ENCODE assay signal across 17 cellular contexts in genomic region chr9:89738137-89738932, GRCh38.
A peak's percentile ranks its signal among the peaks of the same experiment; 100 is the strongest.
DNase-seq lines count a peak whose midpoint lies in the region; ATAC-seq, FAIRE-seq and TF ChIP-seq lines count a peak whose summit lies in the region.
"Had no signal": no experiment of that assay in that cellular context is flagged by ENCODE, and none has a peak within 500 bp of the region (broad histone marks: within the 10 kb centered on the region; RNA-seq: fewer than 3 reads in every experiment).

No MANE protein-coding gene starts in this region.

- H4K91ac ChIP-seq in H9 (ENCODE audit: insufficient read length, low read depth, low read length) = no peak overlapping the region

- no peak overlapping the region for H4K8ac ChIP-seq in H9 (replicated peaks; ENCODE audit: insufficient read length, low read depth, low read length)

- POLR2A ChIA-PET in HepG2 (lab: Yijun Ruan, JAX) = no interaction called here

- H3K9me3 ChIP-seq in BE2C = no peaks in the 10 kb centered on the region
- H3K9me3 ChIP-seq in H9 (ENCODE audit: control insufficient read depth, low read depth, low read length) = no peaks in the 10 kb centered on the region
- no peaks in the 10 kb centered on the region for H3K9me3 ChIP-seq in endodermal cell (ENCODE audit: control insufficient read depth, low read length)
- H3K9me3 ChIP-seq in HepG2 (ENCODE audit: low read length) = no peaks in the 10 kb centered on the region
- H3K9me3 ChIP-seq in colonic mucosa = no peaks in the 10 kb centered on the region

- no peak for FAIRE-seq in HepG2 (lab: Jason Lieb, UNC)
- FAIRE-seq: endometrium had no signal

- H3K79me1 ChIP-seq in H9 (ENCODE audit: insufficient read depth, low read depth, low read length, poor library complexity, severe bottlenecking) = no peaks in the 10 kb centered on the region

- H3K27ac ChIP-seq in H9 (ENCODE audit: insufficient read length, low read depth, low read length) (no peak overlapping the region), endodermal cell (ENCODE audit: low read depth, low read length) (no peak overlapping the region), HepG2 (ENCODE audit: extremely low read length, insufficient read depth, low read length) (no peak overlapping the region), colonic mucosa (no peak overlapping the region)
- H3K27ac ChIP-seq: foreskin keratinocyte had no signal

- H2AK5ac ChIP-seq in H9 (ENCODE audit: insufficient read length, low read length) = no peak overlapping the region

- no peak overlapping the region for H3K18ac ChIP-seq in H9 (ENCODE audit: insufficient read length, low read depth, low read length)

- TF ChIP-seq RAD21 in HepG2 (CRISPR knock-in tag; IDR thresholded peaks at IDR 0.05) = no peak

- intact Hi-C loops in HepG2 (cut with micrococcal nuclease; ENCODE audit: unreplicated experiment) = loop anchor here (5.0 to 10.0 kb wide), 2 partner anchors 136 to 366 kb away; no protein-coding TSS in a partner anchor
- intact Hi-C loops in colonic mucosa (cut with DNase I) = loop anchor here (10.0 kb wide), 1 partner anchor 134 kb away; the partner anchor contains the start of gene GADD45G

- H3K36me3 Mint-ChIP-seq in H9 (ENCODE audit: insufficient read depth in 1 of 3, low read depth in 3 of 3) (no peaks in the 10 kb centered on the region), endodermal cell (ENCODE audit: low read depth) (no peaks in the 10 kb centered on the region)

- H3K36me3 ChIP-seq in BE2C (no peaks in the 10 kb centered on the region), endodermal cell (ENCODE audit: control insufficient read depth, insufficient read depth, low read length) (no peaks in the 10 kb centered on the region), HepG2 (replicated peaks in 1 of 2; ENCODE audit: control insufficient read depth in 1 of 2, insufficient read depth in 2 of 2, low read length in 2 of 2) (no peaks in the 10 kb centered on the region), colonic mucosa (no peaks in the 10 kb centered on the region)

- TF ChIP-seq CTCF in BE2C (IDR thresholded peaks at IDR 0.05; ENCODE audit: low read depth, low read length) = peak; percentile 28
- peak; percentile 46; the same call in 2 of the 3 replicates for TF ChIP-seq CTCF in H9 (conservative IDR thresholded peaks at IDR 0.05)
- peak; percentile 67 for TF ChIP-seq CTCF in endodermal cell (conservative IDR thresholded peaks at IDR 0.05)
- peak; percentile 36 for TF ChIP-seq CTCF in HepG2 (CRISPR knock-in tag; IDR thresholded peaks at IDR 0.05)
- no peak for TF ChIP-seq CTCF in colonic mucosa (IDR thresholded peaks at IDR 0.05)

- no peak overlapping the region for H3K4ac ChIP-seq in H9 (ENCODE audit: low read depth, low read length)

- DNase-seq in BE2C (no peak), H9 (peak; percentile 49), endodermal cell (peak; percentile 79), HepG2 (ENCODE audit: low spot score) (no peak), NCI-H526 treated with DMSO at 0.1 percent for 48 hours (lab: John Stamatoyannopoulos, UW) (no peak), colonic mucosa (no peak), NAMALWA (ENCODE audit: low spot score) (no peak), HK-2 (ENCODE audit: unreplicated experiment) (no peak)
- DNase-seq: activated CD8-positive, alpha-beta memory T cell treated with anti-CD3 and anti-CD28 coated beads for 24 hours; activated effector memory CD4-positive, alpha-beta T cell treated with anti-CD3 and anti-CD28 coated beads, Interleukin-2, amount 50 U/mL, for 16 hours; cerebellar nuclear complex; foreskin keratinocyte; NCI-H187 treated with DMSO at 0.1 percent for 48 hours; NCI-H510A treated with DMSO at 0.1 percent for 48 hours; stimulated activated CD4-positive, alpha-beta T cell treated with anti-CD3 and anti-CD28 coated beads, Interleukin-1b, Interleukin-23, amount 100 ng/mL, for 48 hours; substantia nigra had no signal

- H4K20me1 ChIP-seq in H9 (ENCODE audit: control insufficient read depth, insufficient read depth, insufficient read length) (no peaks in the 10 kb centered on the region), HepG2 (ENCODE audit: insufficient read depth, low read length) (no peaks in the 10 kb centered on the region)

- H3K27ac Mint-ChIP-seq in H9 (no peak overlapping the region), endodermal cell (no peak overlapping the region)

- no peak overlapping the region for H4K5ac ChIP-seq in H9 (ENCODE audit: insufficient read length, low read depth, low read length)

- peaks cover 22 to 31% of the 10 kb centered on the region in 2 experiments for H3K4me1 Mint-ChIP-seq in H9
- peaks cover 12% of the 10 kb centered on the region for H3K4me1 Mint-ChIP-seq in endodermal cell

- H3K4me2 ChIP-seq in H9 (ENCODE audit: insufficient read depth, insufficient read length, low read length) (no peak overlapping the region), HepG2 (ENCODE audit: low read depth, low read length) (no peak overlapping the region)

- no peak overlapping the region for H2BK5ac ChIP-seq in H9 (ENCODE audit: insufficient read length, low read length)

- H2BK20ac ChIP-seq in H9 (ENCODE audit: low read depth, low read length, poor library complexity, severe bottlenecking) = no peak overlapping the region

- H3K4me1 ChIP-seq in BE2C (no peaks in the 10 kb centered on the region; the same call in 1 of the 2 replicates), H9 (ENCODE audit: insufficient read depth, low read length) (no peaks in the 10 kb centered on the region; the same call in none of the 2 replicates), endodermal cell (ENCODE audit: control insufficient read depth, insufficient read depth, low read length) (peaks cover 3% of the 10 kb centered on the region), HepG2 (ENCODE audit: insufficient read depth, low read length) (no peaks in the 10 kb centered on the region), colonic mucosa (no peaks in the 10 kb centered on the region)
- H3K4me1 ChIP-seq: foreskin keratinocyte had no signal

- H3K79me2 ChIP-seq in H9 (ENCODE audit: insufficient read depth, low read length) (no peaks in the 10 kb centered on the region), HepG2 (ENCODE audit: insufficient read depth, low read length) (no peaks in the 10 kb centered on the region)

- H3K23me2 ChIP-seq in H9 (ENCODE audit: insufficient read length, low read depth, low read length, poor library complexity, severe bottlenecking) = no peaks in the 10 kb centered on the region

- no peak overlapping the region for H3T11ph ChIP-seq in H9 (ENCODE audit: low read length)

- no peaks in the 10 kb centered on the region for H3K27me3 ChIP-seq in BE2C
- H3K27me3 ChIP-seq in H9 (ENCODE audit: insufficient read depth, low read length) = no peaks in the 10 kb centered on the region
- H3K27me3 ChIP-seq in endodermal cell (ENCODE audit: control insufficient read depth, insufficient read depth, low read length, poor library complexity, severe bottlenecking) = no peaks in the 10 kb centered on the region
- peaks cover 0 to 4% of the 10 kb centered on the region in 2 experiments; a peak in 2 of 5 replicates for H3K27me3 ChIP-seq in HepG2 (ENCODE audit: control insufficient read depth in 1 of 2, insufficient read depth in 2 of 2, low read length in 2 of 2)
- no peaks in the 10 kb centered on the region for H3K27me3 ChIP-seq in colonic mucosa
- H3K27me3 ChIP-seq: foreskin keratinocyte had no signal

- TF ChIP-seq EP300 in HepG2 (IDR thresholded peaks at IDR 0.05; ENCODE audit: low read depth in 2 of 2, low read length in 2 of 2) = no peak
- no peak for TF ChIP-seq EP300 in HepG2 (CRISPR knock-in tag; IDR thresholded peaks at IDR 0.05; ENCODE audit: borderline replicate concordance)

- no peak overlapping the region for H2BK120ac ChIP-seq in H9 (ENCODE audit: low read depth, low read length, poor library complexity, severe bottlenecking)

- CTCF ChIA-PET in HepG2 (lab: Yijun Ruan, JAX; ENCODE audit: low intra/inter-chr PET ratio, low total read pairs) = no interaction called here

- H3K23ac ChIP-seq in H9 (ENCODE audit: insufficient read length, low read depth, low read length) = no peak overlapping the region

- ATAC-seq in HepG2 = peak; percentile 67
- ATAC-seq: foreskin keratinocyte had no signal

- in situ Hi-C loops in HepG2 (cut with HindIII; ENCODE audit: extremely low pct_ligation_motif_present, low pct_unique_long_range_greater_than_20kb) = loop anchor here (10.0 kb wide), 1 partner anchor 134 kb away; the partner anchor contains the start of gene GADD45G

- no CpG with 5 or more reads among the region's 11 CpGs for WGBS in H9 (ENCODE audit: extremely low coverage, insufficient read length, low lambda C conversion rate)
- 84 to 85% methylated on average over 10 to 11 of the region's 11 CpGs for WGBS in endodermal cell (ENCODE audit: insufficient coverage in 1 of 2, insufficient read length in 1 of 2), 2 experiments
- 19% methylated on average over 11 of the region's 11 CpGs for WGBS in HepG2 (ENCODE audit: low lambda C conversion rate)

- no peak overlapping the region for H2AFZ ChIP-seq in H9 (ENCODE audit: low read length)
- no peak overlapping the region for H2AFZ ChIP-seq in HepG2 (ENCODE audit: low read length)

- H3K27me3 Mint-ChIP-seq in H9 (ENCODE audit: low read depth) = peaks cover 15% of the 10 kb centered on the region
- peaks cover 4% of the 10 kb centered on the region for H3K27me3 Mint-ChIP-seq in endodermal cell (ENCODE audit: insufficient read depth)

- no peak overlapping the region for H2BK15ac ChIP-seq in H9 (ENCODE audit: low read depth, low read length)

- no TSS peak for BruUV-seq in HepG2 (replicated peaks; lab: Mats Ljungman, UMichigan)

- H2BK12ac ChIP-seq in H9 (ENCODE audit: insufficient read length, low read depth, low read length) = no peak overlapping the region

- no peak overlapping the region for H3K14ac ChIP-seq in H9 (ENCODE audit: insufficient read depth, low read length)

- H3K56ac ChIP-seq in H9 (ENCODE audit: insufficient read length, low read depth, low read length) = no peak overlapping the region

- no peak overlapping the region for H3K9ac ChIP-seq in H9 (ENCODE audit: extremely low read depth, insufficient read length, low read length)
- H3K9ac ChIP-seq in endodermal cell (ENCODE audit: extremely low read depth, low read length, poor library complexity, severe bottlenecking) = no peak overlapping the region
- no peak overlapping the region for H3K9ac ChIP-seq in HepG2 (ENCODE audit: insufficient read depth, low read depth, low read length)
- H3K9ac ChIP-seq in colonic mucosa (ENCODE audit: low read depth in 2 of 2, low read length in 2 of 2) = no peak overlapping the region

- H3K4me3 ChIP-seq in BE2C (ENCODE audit: low read depth, low read length) (no peak overlapping the region), endodermal cell (ENCODE audit: low read length) (no peak overlapping the region), HepG2 (replicated peaks in 1 of 3; ENCODE audit: insufficient read depth in 1 of 3, low read depth in 2 of 3, low read length in 3 of 3) (no peak overlapping the region), colonic mucosa (no peak overlapping the region)

- H3K4me3 Mint-ChIP-seq in H9 (no peak overlapping the region), endodermal cell (no peak overlapping the region)

- H3K9me3 Mint-ChIP-seq in H9 (no peaks in the 10 kb centered on the region), endodermal cell (no peaks in the 10 kb centered on the region)

- TF ChIP-seq POLR2A in HepG2 (IDR thresholded peaks at IDR 0.05; ENCODE audit: insufficient read depth in 1 of 2, low read depth in 2 of 2, low read length in 2 of 2) = no peak

TF ChIP-seq in HepG2, 621 proteins besides CTCF, POLR2A, EP300 and RAD21 (continues in another document):
- TF ChIP-seq STAG1 (CRISPR knock-in tag; IDR thresholded peaks at IDR 0.05) = peak; percentile 55
- no peak for TF ChIP-seq ZBTB21 (CRISPR knock-in tag; IDR thresholded peaks at IDR 0.05)

Comparison
In these comparisons a context has a peak if more than half of its experiments do, and no peak if none do; other contexts are left out.
1. DNase-seq: peak in H9 (single experiment) and endodermal cell (single experiment); none in BE2C (single experiment), HepG2 (single experiment), NCI-H526 treated with DMSO at 0.1 percent for 48 hours (single experiment), colonic mucosa (single experiment), NAMALWA (single experiment) and HK-2 (single experiment).